ENCODE assay signal across 8 cellular contexts in the genomic region with DNA sequence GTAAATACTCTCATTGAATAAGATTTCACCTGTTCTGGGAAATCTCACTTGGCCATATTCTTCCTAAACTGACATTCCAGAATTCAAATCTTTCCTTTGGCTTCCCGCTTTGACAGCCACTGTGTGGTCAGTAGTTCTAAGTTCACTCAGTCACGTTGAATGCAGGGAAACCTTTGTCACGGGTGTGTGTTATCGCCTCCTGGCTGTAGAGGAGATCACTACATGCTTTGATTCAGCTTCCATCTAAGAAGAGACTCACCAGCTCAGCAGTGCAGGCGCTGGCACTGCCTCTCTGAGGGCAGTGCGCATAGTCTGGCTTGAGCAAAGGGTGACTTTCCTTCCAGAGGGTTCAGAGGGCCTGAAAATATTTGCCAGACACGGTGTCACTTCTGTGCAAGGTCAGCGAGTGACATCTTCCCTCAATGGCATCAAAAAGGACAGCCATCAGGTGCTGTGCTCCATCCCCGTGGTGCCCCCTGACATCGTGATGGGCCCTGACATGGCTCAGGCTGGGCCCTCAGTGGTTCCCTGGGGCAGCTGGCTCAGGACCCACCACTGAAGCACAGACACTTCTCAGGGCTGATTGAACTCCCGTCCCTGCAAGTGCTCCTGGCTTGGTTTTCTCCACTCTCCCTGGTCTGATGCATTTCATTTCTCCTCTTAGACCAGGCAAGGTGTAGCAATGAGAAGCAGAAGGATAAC.
DNase-seq lines count a peak whose midpoint lies in the region; ATAC-seq and TF ChIP-seq lines count a peak whose summit lies in the region.

No MANE protein-coding gene starts in this region.

- no peak for ATAC-seq in GM21576 (IDR thresholded peaks at IDR 0.05; ENCODE audit: unreplicated experiment)
- no peak for ATAC-seq in GM18870 (IDR thresholded peaks at IDR 0.05; ENCODE audit: unreplicated experiment)

- no peaks in the 10 kb centered on the region for H3K27me3 ChIP-seq in GM23248 (replicated peaks; ENCODE audit: insufficient read depth)

- H3K9me2 ChIP-seq in GM23248 (ENCODE audit: insufficient read depth), result no peaks in the 10 kb centered on the region

- H3K27ac ChIP-seq in GM23248, result 0 out of 2 replicates have a peak overlapping the region, but pooled peaks have one; percentile 4

- WGBS in GM23248 (ENCODE audit: low coverage in 1 of 2, low lambda C conversion rate in 2 of 2, missing lambda C conversion rate in 2 of 2), 2 experiments, result 79 to 85% methylated on average over 11 of the region's 11 CpGs

- H3K9ac ChIP-seq in GM23248, result no peak overlapping the region

- no peaks in the 10 kb centered on the region for H3K36me3 ChIP-seq in GM23248 (ENCODE audit: low read depth)

- no peak overlapping the region for H2AFZ ChIP-seq in GM23248

- H4K20me1 ChIP-seq in GM23248 (ENCODE audit: insufficient read depth), result no peaks in the 10 kb centered on the region

- no peaks in the 10 kb centered on the region for H3K9me3 ChIP-seq in GM23248 (ENCODE audit: low read depth)

- DNase-seq in AG10803 (ENCODE audit: low read depth) (peak; percentile 1), GM23248 (peak; percentile 23), SW480 (ENCODE audit: low spot score) (peak; percentile 28), islet precursor cell (peak; percentile 76), NCI-H226 (no peak), hypothalamus (lab: John Stamatoyannopoulos, UW) (no peak)

- peak; percentile 29 for TF ChIP-seq CTCF in AG10803 (conservative IDR thresholded peaks at IDR 0.05; ENCODE audit: low read length)

- no peaks in the 10 kb centered on the region for H3F3A ChIP-seq in GM23248 (ENCODE audit: insufficient read depth)

- H3K79me2 ChIP-seq in GM23248 (ENCODE audit: insufficient read depth), result no peaks in the 10 kb centered on the region

- H3K4me1 ChIP-seq in GM23248 (ENCODE audit: insufficient read depth), result 0 out of 2 replicates have a peak, but pooled peaks cover 5% of the 10 kb centered on the region

- no peak overlapping the region for H3K4me2 ChIP-seq in GM23248 (ENCODE audit: unreplicated experiment)

- in situ Hi-C loops in GM23248 (cut with MboI), result loop anchor here (10.0 kb wide), 3 partner anchors 452 to 962 kb away; no protein-coding TSS in a partner anchor

- H3K4me3 ChIP-seq in AG10803 (ENCODE audit: low read length), result no peak overlapping the region
- H3K4me3 ChIP-seq in GM23248, result no peak overlapping the region

Comparison
In these comparisons a context has a peak if more than half of its experiments do, and no peak if none do; other contexts are left out.
1. DNase-seq: peak in AG10803 (single experiment), GM23248 (single experiment), SW480 (single experiment) and islet precursor cell (single experiment); none in NCI-H226 (single experiment) and hypothalamus (0 of 51).